In genomic region chr12:128789356-128789929, GRCh38 we compare ENCODE assay signal across 17 cellular contexts. TPM values are rescaled to one million over a fixed set of nuclear protein-coding genes. Genes with fewer than 3 reads are reported as not detected.
DNase-seq lines count a peak whose midpoint lies in the region; ATAC-seq, FAIRE-seq and TF ChIP-seq lines count a peak whose summit lies in the region.
"Had no signal": no experiment of that assay in that cellular context is flagged by ENCODE, and none has a peak within 500 bp of the region (broad histone marks: within the 10 kb centered on the region; RNA-seq: fewer than 3 reads in every experiment).

No MANE protein-coding gene starts in this region.

- peak overlapping the region; percentile 34 for H3K4me2 ChIP-seq in SU-DHL-6 (ENCODE audit: low read depth, low read length, poor library complexity, severe bottlenecking)

- peak overlapping the region; percentile 100 for H3K27ac Mint-ChIP-seq in natural killer cell
- H3K27ac Mint-ChIP-seq: T-helper 1 cell treated with Interleukin-12 subunit alpha and Interleukin-12 subunit beta and Interleukin-4 antibody, amounts not matched to agents 30 μg/mL and 1 μg/mL, for 36 hours had no signal

- H4K20me1 ChIP-seq in SU-DHL-6 (ENCODE audit: low read depth, low read length) = no peaks in the 10 kb centered on the region

- no peak overlapping the region for H2AFZ ChIP-seq in SU-DHL-6 (ENCODE audit: low read depth, low read length, severe bottlenecking)

- H3K9ac ChIP-seq in SU-DHL-6 (ENCODE audit: low read length) = peak overlapping the region; percentile 28; the same call in 1 of the 2 replicates

- peak; percentile 43 for FAIRE-seq in GM12891 (lab: Jason Lieb, UNC)
- FAIRE-seq: HTR-8/SVneo, keratinocyte had no signal

- TF ChIP-seq CTCF in SU-DHL-6 (IDR thresholded peaks at IDR 0.05; ENCODE audit: insufficient read depth, low read length, poor library complexity, severe bottlenecking) = no peak
- TF ChIP-seq CTCF in natural killer cell (IDR thresholded peaks at IDR 0.05) = no peak

- H3K79me2 ChIP-seq in SU-DHL-6 (ENCODE audit: insufficient read depth, low read length) = peaks cover 8% of the 10 kb centered on the region; the same call in 1 of the 2 replicates

- H3K36me3 Mint-ChIP-seq in natural killer cell = no peaks in the 10 kb centered on the region

- no peak for TF ChIP-seq POLR2A in GM12891 (IDR thresholded peaks at IDR 0.05; ENCODE audit: low read depth, low read length)

- H3K4me1 Mint-ChIP-seq in natural killer cell = peaks cover 50 to 52% of the 10 kb centered on the region in 2 donors

- DNase-seq in GM12891 (ENCODE audit: insufficient read length, low spot score) = no peak
- peak; percentile 42 for DNase-seq in KBM-7
- no peak for DNase-seq in natural killer cell
- DNase-seq in NCI-H1417 (lab: John Stamatoyannopoulos, UW) = no peak
- DNase-seq in GM19240 (ENCODE audit: insufficient read length, low spot score) = no peak
- DNase-seq: activated CD4-positive, CD25-positive, alpha-beta regulatory T cell treated with anti-CD3 and anti-CD28 coated beads, Interleukin-2, amount 50 U/mL, for 72 hours; caudate nucleus; DMS53; NCI-H1048; OCI-M1; thyroid gland had no signal

- peak overlapping the region; percentile 52 for H3K27ac ChIP-seq in SU-DHL-6 (ENCODE audit: low read depth, low read length)
- H3K27ac ChIP-seq: thyroid gland had no signal

- H3K4me3 ChIP-seq in SU-DHL-6 (ENCODE audit: insufficient read depth, low read length, poor library complexity, severe bottlenecking) = no peak overlapping the region
- H3K4me3 ChIP-seq: thyroid gland had no signal

- no peaks in the 10 kb centered on the region for H3K9me2 ChIP-seq in SU-DHL-6 (replicated peaks; ENCODE audit: insufficient read depth, low read length)

- peaks cover 8% of the 10 kb centered on the region; the same call in 1 of the 2 replicates for H3F3A ChIP-seq in SU-DHL-6 (ENCODE audit: insufficient read depth)

- no peaks in the 10 kb centered on the region for H3K9me3 ChIP-seq in SU-DHL-6 (ENCODE audit: insufficient read depth, low read length)
- H3K9me3 ChIP-seq: thyroid gland had no signal

- H3K9me3 Mint-ChIP-seq in natural killer cell = no peaks in the 10 kb centered on the region
- H3K9me3 Mint-ChIP-seq: T-helper 1 cell treated with Interleukin-12 subunit alpha and Interleukin-12 subunit beta and Interleukin-4 antibody, amounts not matched to agents 30 μg/mL and 1 μg/mL, for 36 hours had no signal

- H3K36me3 ChIP-seq in SU-DHL-6 (ENCODE audit: low read length) = peaks cover 12% of the 10 kb centered on the region

- H3K27me3 Mint-ChIP-seq in natural killer cell (ENCODE audit: low read depth in 2 of 2) = no peaks in the 10 kb centered on the region

- no peaks in the 10 kb centered on the region for H3K27me3 ChIP-seq in SU-DHL-6 (ENCODE audit: low read length)
- H3K27me3 ChIP-seq: thyroid gland had no signal

- no peak overlapping the region for H3K4me3 Mint-ChIP-seq in natural killer cell
- H3K4me3 Mint-ChIP-seq: T-helper 1 cell treated with Interleukin-12 subunit alpha and Interleukin-12 subunit beta and Interleukin-4 antibody, amounts not matched to agents 30 μg/mL and 1 μg/mL, for 36 hours had no signal

- in situ Hi-C loops in KBM-7 (cut with MboI; ENCODE audit: low pct_unique_long_range_greater_than_20kb, low sequenced_read_pairs) = no loop called here

- no peak for ATAC-seq in natural killer cell
- ATAC-seq in GM19397 (IDR thresholded peaks at IDR 0.05; ENCODE audit: unreplicated experiment) = no peak
- no peak for ATAC-seq in HG03095 (IDR thresholded peaks at IDR 0.05; ENCODE audit: unreplicated experiment)

- intact Hi-C loops in natural killer cell (cut with micrococcal nuclease) = no loop called here

TF ChIP-seq in GM12891, 5 proteins besides CTCF, POLR2A, EP300 and RAD21:
- TF ChIP-seq SPI1 (IDR thresholded peaks at IDR 0.05; ENCODE audit: low read depth, low read length) (peak; percentile 86), POLR2AphosphoS5 (IDR thresholded peaks at IDR 0.05; ENCODE audit: low read depth, low read length) (no peak)

RNA-seq across cellular contexts. Expression of gene SLC15A4, which starts 34.3 kb away (rescaled TPM):
- 50.8 TPM for polyA plus RNA-seq in GM12891 (2012; ENCODE audit: low read depth, missing spikeins)
- 100 to 1,000 TPM; 176 to 306 (median 250) TPM for total RNA-seq in natural killer cell
